1 cellular context compared by ENCODE assay signal in genomic region chr1:44327679-44328491, GRCh38.
TF ChIP-seq lines count a peak whose summit lies in the region.

No MANE protein-coding gene starts in this region.

TF ChIP-seq in HEK293, 187 proteins besides CTCF, POLR2A, EP300 and RAD21 (continued from another document):
- TF ChIP-seq ZNF660 (tag by site-specific recombination; IDR thresholded peaks at IDR 0.05) (peak; percentile 100), IKZF3 (tag by site-specific recombination; IDR thresholded peaks at IDR 0.05) (peak; percentile 95), KLF1 (tag by site-specific recombination; IDR thresholded peaks at IDR 0.05) (no peak), ZNF514 (tag by site-specific recombination; IDR thresholded peaks at IDR 0.05) (no peak), ZNF621 (tag by site-specific recombination; IDR thresholded peaks at IDR 0.05) (no peak), ZNF654 (tag by site-specific recombination; IDR thresholded peaks at IDR 0.05; ENCODE audit: low read depth) (no peak), ZBTB21 (tag by site-specific recombination; IDR thresholded peaks at IDR 0.05) (peak; percentile 67), ZSCAN30 (tag by site-specific recombination; IDR thresholded peaks at IDR 0.05) (peak; percentile 94; the same call in 1 of the 2 replicates), ZNF404 (tag by site-specific recombination; IDR thresholded peaks at IDR 0.05) (no peak), ZNF2 (tag by site-specific recombination; IDR thresholded peaks at IDR 0.05) (peak; percentile 65; the same call in 1 of the 2 replicates), ZNF529 (tag by site-specific recombination; IDR thresholded peaks at IDR 0.05; ENCODE audit: insufficient replicate concordance) (no peak), SALL2 (tag by site-specific recombination; IDR thresholded peaks at IDR 0.05; ENCODE audit: borderline replicate concordance) (no peak), ZNF670 (tag by site-specific recombination; IDR thresholded peaks at IDR 0.05; ENCODE audit: low read depth) (no peak), ZFP41 (tag by site-specific recombination; IDR thresholded peaks at IDR 0.05; ENCODE audit: borderline replicate concordance) (no peak), ZNF776 (tag by site-specific recombination; IDR thresholded peaks at IDR 0.05; ENCODE audit: borderline replicate concordance) (no peak), ZNF311 (tag by site-specific recombination; IDR thresholded peaks at IDR 0.05; ENCODE audit: borderline replicate concordance) (no peak), ZBTB1 (tag by site-specific recombination; IDR thresholded peaks at IDR 0.05) (no peak), HOXA7 (CRISPR knock-in tag; IDR thresholded peaks at IDR 0.05; ENCODE audit: borderline replicate concordance) (no peak), ZNF521 (tag by site-specific recombination; IDR thresholded peaks at IDR 0.05) (no peak), ZXDB (tag by site-specific recombination; IDR thresholded peaks at IDR 0.05) (peak; percentile 86), ZSCAN16 (tag by site-specific recombination; IDR thresholded peaks at IDR 0.05) (no peak), ZNF114 (tag by site-specific recombination; IDR thresholded peaks at IDR 0.05) (no peak), ZNF639 (tag by site-specific recombination; IDR thresholded peaks at IDR 0.05) (peak; percentile 82), ZNF174 (tag by site-specific recombination; IDR thresholded peaks at IDR 0.05) (no peak), ZNF350 (tag by site-specific recombination; IDR thresholded peaks at IDR 0.05) (peak; percentile 75; the same call in 1 of the 2 replicates), ZNF16 (tag by site-specific recombination; IDR thresholded peaks at IDR 0.05; ENCODE audit: low read depth) (no peak), ZNF157 (tag by site-specific recombination; IDR thresholded peaks at IDR 0.05) (no peak), GLI4 (tag by site-specific recombination; IDR thresholded peaks at IDR 0.05) (no peak), REPIN1 (tag by site-specific recombination; IDR thresholded peaks at IDR 0.05; ENCODE audit: low read depth) (no peak), ZNF221 (tag by site-specific recombination; IDR thresholded peaks at IDR 0.05; ENCODE audit: borderline replicate concordance) (no peak), BCL11A (tag by site-specific recombination; IDR thresholded peaks at IDR 0.05; ENCODE audit: low read depth) (no peak), ZSCAN18 (tag by site-specific recombination; IDR thresholded peaks at IDR 0.05) (no peak), ZNF146 (tag by site-specific recombination; IDR thresholded peaks at IDR 0.05) (0 out of 2 replicates have a peak, but pooled peaks have one; percentile 10), ZNF585B (tag by site-specific recombination; IDR thresholded peaks at IDR 0.05) (no peak), ZNF423 (tag by site-specific recombination; IDR thresholded peaks at IDR 0.05) (peak; percentile 54; the same call in 1 of the 2 replicates), ZNF394 (tag by site-specific recombination; IDR thresholded peaks at IDR 0.05; ENCODE audit: borderline replicate concordance) (peak; percentile 74), ZFHX2 (tag by site-specific recombination; conservative IDR thresholded peaks at IDR 0.05) (peak; percentile 92), KLF17 (tag by site-specific recombination; IDR thresholded peaks at IDR 0.05) (no peak), ZFP3 (tag by site-specific recombination; IDR thresholded peaks at IDR 0.05; ENCODE audit: low read depth) (no peak), ZBTB8A (tag by site-specific recombination; IDR thresholded peaks at IDR 0.05) (peak; percentile 46), ZNF140 (tag by site-specific recombination; IDR thresholded peaks at IDR 0.05) (no peak)
- TF ChIP-seq, protein P1, sequence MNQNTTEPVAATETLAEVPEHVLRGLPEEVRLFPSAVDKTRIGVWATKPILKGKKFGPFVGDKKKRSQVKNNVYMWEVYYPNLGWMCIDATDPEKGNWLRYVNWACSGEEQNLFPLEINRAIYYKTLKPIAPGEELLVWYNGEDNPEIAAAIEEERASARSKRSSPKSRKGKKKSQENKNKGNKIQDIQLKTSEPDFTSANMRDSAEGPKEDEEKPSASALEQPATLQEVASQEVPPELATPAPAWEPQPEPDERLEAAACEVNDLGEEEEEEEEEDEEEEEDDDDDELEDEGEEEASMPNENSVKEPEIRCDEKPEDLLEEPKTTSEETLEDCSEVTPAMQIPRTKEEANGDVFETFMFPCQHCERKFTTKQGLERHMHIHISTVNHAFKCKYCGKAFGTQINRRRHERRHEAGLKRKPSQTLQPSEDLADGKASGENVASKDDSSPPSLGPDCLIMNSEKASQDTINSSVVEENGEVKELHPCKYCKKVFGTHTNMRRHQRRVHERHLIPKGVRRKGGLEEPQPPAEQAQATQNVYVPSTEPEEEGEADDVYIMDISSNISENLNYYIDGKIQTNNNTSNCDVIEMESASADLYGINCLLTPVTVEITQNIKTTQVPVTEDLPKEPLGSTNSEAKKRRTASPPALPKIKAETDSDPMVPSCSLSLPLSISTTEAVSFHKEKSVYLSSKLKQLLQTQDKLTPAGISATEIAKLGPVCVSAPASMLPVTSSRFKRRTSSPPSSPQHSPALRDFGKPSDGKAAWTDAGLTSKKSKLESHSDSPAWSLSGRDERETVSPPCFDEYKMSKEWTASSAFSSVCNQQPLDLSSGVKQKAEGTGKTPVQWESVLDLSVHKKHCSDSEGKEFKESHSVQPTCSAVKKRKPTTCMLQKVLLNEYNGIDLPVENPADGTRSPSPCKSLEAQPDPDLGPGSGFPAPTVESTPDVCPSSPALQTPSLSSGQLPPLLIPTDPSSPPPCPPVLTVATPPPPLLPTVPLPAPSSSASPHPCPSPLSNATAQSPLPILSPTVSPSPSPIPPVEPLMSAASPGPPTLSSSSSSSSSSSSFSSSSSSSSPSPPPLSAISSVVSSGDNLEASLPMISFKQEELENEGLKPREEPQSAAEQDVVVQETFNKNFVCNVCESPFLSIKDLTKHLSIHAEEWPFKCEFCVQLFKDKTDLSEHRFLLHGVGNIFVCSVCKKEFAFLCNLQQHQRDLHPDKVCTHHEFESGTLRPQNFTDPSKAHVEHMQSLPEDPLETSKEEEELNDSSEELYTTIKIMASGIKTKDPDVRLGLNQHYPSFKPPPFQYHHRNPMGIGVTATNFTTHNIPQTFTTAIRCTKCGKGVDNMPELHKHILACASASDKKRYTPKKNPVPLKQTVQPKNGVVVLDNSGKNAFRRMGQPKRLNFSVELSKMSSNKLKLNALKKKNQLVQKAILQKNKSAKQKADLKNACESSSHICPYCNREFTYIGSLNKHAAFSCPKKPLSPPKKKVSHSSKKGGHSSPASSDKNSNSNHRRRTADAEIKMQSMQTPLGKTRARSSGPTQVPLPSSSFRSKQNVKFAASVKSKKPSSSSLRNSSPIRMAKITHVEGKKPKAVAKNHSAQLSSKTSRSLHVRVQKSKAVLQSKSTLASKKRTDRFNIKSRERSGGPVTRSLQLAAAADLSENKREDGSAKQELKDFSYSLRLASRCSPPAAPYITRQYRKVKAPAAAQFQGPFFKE (tag by site-specific recombination; IDR thresholded peaks at IDR 0.05; ENCODE audit: borderline replicate concordance) = no peak
- TF ChIP-seq, protein P2, sequence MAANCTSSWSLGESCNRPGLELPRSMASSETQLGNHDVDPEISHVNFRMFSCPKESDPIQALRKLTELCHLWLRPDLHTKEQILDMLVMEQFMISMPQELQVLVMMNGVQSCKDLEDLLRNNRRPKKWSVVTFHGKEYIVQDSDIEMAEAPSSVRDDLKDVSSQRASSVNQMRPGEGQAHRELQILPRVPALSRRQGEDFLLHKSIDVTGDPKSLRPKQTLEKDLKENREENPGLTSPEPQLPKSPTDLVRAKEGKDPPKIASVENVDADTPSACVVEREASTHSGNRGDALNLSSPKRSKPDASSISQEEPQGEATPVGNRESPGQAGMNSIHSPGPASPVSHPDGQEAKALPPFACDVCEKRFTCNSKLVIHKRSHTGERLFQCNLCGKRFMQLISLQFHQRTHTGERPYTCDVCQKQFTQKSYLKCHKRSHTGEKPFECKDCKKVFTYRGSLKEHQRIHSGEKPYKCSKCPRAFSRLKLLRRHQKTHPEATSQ (tag by site-specific recombination; IDR thresholded peaks at IDR 0.05) = no peak
- TF ChIP-seq, protein P3, sequence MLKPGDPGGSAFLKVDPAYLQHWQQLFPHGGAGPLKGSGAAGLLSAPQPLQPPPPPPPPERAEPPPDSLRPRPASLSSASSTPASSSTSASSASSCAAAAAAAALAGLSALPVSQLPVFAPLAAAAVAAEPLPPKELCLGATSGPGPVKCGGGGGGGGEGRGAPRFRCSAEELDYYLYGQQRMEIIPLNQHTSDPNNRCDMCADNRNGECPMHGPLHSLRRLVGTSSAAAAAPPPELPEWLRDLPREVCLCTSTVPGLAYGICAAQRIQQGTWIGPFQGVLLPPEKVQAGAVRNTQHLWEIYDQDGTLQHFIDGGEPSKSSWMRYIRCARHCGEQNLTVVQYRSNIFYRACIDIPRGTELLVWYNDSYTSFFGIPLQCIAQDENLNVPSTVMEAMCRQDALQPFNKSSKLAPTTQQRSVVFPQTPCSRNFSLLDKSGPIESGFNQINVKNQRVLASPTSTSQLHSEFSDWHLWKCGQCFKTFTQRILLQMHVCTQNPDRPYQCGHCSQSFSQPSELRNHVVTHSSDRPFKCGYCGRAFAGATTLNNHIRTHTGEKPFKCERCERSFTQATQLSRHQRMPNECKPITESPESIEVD (tag by site-specific recombination; IDR thresholded peaks at IDR 0.05) = peak; percentile 84
- TF ChIP-seq, protein P4, sequence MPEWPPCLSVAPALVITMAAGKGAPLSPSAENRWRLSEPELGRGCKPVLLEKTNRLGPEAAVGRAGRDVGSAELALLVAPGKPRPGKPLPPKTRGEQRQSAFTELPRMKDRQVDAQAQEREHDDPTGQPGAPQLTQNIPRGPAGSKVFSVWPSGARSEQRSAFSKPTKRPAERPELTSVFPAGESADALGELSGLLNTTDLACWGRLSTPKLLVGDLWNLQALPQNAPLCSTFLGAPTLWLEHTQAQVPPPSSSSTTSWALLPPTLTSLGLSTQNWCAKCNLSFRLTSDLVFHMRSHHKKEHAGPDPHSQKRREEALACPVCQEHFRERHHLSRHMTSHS (tag by site-specific recombination; IDR thresholded peaks at IDR 0.05) = 0 out of 2 replicates have a peak, but pooled peaks have one; percentile 2
